In the genomic region with DNA sequence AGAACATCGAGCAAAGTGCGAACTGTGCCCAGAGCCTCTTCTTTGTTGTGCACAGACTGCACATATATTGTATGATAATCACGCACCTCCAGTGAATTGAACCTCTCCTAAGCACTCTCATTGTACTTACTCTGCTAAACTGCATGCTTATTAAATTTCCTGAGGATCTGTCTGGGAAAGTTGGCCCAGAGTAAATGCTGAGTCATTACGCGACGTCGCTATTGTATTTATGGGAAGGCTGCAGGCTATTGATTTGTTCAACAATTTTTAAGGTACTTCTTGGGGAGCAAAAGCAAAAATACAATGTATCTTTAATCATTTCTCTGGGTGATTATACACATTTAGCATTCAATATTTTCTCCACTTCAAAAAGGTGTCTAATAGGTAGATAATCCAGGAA, we compare ENCODE assay signal across 1 cellular context.
TF ChIP-seq lines count a peak whose summit lies in the region.

No MANE protein-coding gene starts in this region.

TF ChIP-seq in SK-N-SH, 30 proteins besides CTCF, POLR2A, EP300 and RAD21 (continued from another document):
- TF ChIP-seq MXI1 (IDR thresholded peaks at IDR 0.05; ENCODE audit: low read depth, low read length) (no peak), YY1 (IDR thresholded peaks at IDR 0.05; ENCODE audit: low read depth) (no peak), TEAD4 (IDR thresholded peaks at IDR 0.05; ENCODE audit: borderline replicate concordance, insufficient read depth) (no peak), FOSL2 (IDR thresholded peaks at IDR 0.05; ENCODE audit: borderline replicate concordance, low read depth) (no peak)
